ENCODE assay signal across 8 cellular contexts in the genomic region with DNA sequence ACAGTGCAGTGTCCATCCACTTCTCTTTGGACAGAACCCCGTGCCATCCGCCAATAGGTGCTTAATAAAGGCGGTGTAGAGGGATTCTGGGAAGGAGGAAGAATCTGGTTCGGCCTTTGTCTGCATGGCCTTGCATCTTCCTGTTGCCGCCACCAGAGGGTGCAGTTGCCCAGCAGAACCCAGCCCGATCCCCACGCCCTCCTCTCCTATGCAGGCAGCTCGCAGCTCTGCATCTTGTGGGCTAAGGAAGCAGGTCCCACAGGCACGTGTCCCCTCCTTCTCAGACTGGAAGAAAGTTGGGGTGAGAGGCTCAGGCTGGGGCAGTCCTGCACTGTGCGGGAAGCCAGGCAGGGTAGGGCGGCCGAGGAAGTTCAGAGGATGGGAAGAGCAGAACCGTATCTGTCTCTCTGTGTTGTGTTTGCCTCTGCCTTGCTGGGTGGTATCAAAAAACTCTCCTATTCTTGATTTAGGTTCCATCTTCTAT. TPM values are rescaled to one million over a fixed set of nuclear protein-coding genes. Genes with fewer than 3 reads are reported as not detected.
DNase-seq lines count a peak whose midpoint lies in the region; ATAC-seq and TF ChIP-seq lines count a peak whose summit lies in the region.

No MANE protein-coding gene starts in this region.

- H3K27me3 ChIP-seq in right lobe of liver = no peaks in the 10 kb centered on the region

- 10% methylated on average over 6 of the region's 13 CpGs for WGBS in right lobe of liver (ENCODE audit: insufficient coverage, low coverage, low lambda C conversion rate, missing lambda C conversion rate)

- no peak overlapping the region for H3K27ac ChIP-seq in right lobe of liver

- ATAC-seq in HG02885 (IDR thresholded peaks at IDR 0.05; ENCODE audit: poor library complexity, unreplicated experiment) (peak; percentile 85), right lobe of liver (peak; percentile 96 to 98 (median 97))

- no peaks in the 10 kb centered on the region for H3K36me3 ChIP-seq in right lobe of liver

- H3K4me1 ChIP-seq in right lobe of liver = no peaks in the 10 kb centered on the region

- TF ChIP-seq POLR2A in right lobe of liver (IDR thresholded peaks at IDR 0.05) = no peak

- H3K9me3 ChIP-seq in right lobe of liver = no peaks in the 10 kb centered on the region

- peak; percentile 77 for DNase-seq in GM12865 (ENCODE audit: low read depth)
- DNase-seq in NCI-H345 treated with DMSO at 0.1 percent for 48 hours (lab: John Stamatoyannopoulos, UW; ENCODE audit: unreplicated experiment) = peak; percentile 69
- DNase-seq in activated CD4-positive, alpha-beta T cell treated with anti-CD3 and anti-CD28 coated beads for 24 hours (ENCODE audit: low read depth in 2 of 2) = peak; percentile 52 to 54
- peak; percentile 90 for DNase-seq in choroid plexus epithelial cell (ENCODE audit: low read depth)
- peak; percentile 76 to 84 (median 80) for DNase-seq in right lobe of liver
- DNase-seq in stimulated activated CD4-positive, alpha-beta T cell treated with anti-CD3 and anti-CD28 coated beads, TNF-alpha, amount 100 ng/mL, for 4 hours (ENCODE audit: low read depth in 3 of 3) = peak; percentile 21 to 46 (median 42)
- DNase-seq in OCI-M2 (lab: John Stamatoyannopoulos, UW; ENCODE audit: unreplicated experiment) = no peak

- intact Hi-C loops in right lobe of liver (cut with DNase I) = loop anchor here (2.0 to 10.0 kb wide), 3 partner anchors 145 to 225 kb away; no protein-coding TSS in a partner anchor

- H3K4me3 ChIP-seq in GM12865 (ENCODE audit: low read depth, low read length) = no peak overlapping the region
- H3K4me3 ChIP-seq in choroid plexus epithelial cell (ENCODE audit: low read depth, low read length) = no peak overlapping the region
- H3K4me3 ChIP-seq in right lobe of liver = no peak overlapping the region

- peak; percentile 98 for TF ChIP-seq CTCF in GM12865 (IDR thresholded peaks at IDR 0.05; ENCODE audit: insufficient read depth, low read depth, low read length, missing control alignments)
- peak; percentile 96 for TF ChIP-seq CTCF in choroid plexus epithelial cell (conservative IDR thresholded peaks at IDR 0.05; ENCODE audit: low read depth, low read length)
- peak; percentile 93 to 96 (median 94) for TF ChIP-seq CTCF in right lobe of liver (IDR thresholded peaks at IDR 0.05)

RNA-seq across cellular contexts. Expression of gene NAV1, which starts 20.8 kb away (rescaled TPM):
- 1 to 10 TPM; 2.1 to 7.4 (median 3.7) TPM for total RNA-seq in right lobe of liver

RNA-seq across cellular contexts. Expression of gene CSRP1, which starts 52.8 kb away (rescaled TPM):
- total RNA-seq in right lobe of liver = 100 to 1,000 TPM in 2 of 6 experiments, 10 to 100 TPM in 4; 54.9 to 158 (median 87.0) TPM
